In the genomic region with DNA sequence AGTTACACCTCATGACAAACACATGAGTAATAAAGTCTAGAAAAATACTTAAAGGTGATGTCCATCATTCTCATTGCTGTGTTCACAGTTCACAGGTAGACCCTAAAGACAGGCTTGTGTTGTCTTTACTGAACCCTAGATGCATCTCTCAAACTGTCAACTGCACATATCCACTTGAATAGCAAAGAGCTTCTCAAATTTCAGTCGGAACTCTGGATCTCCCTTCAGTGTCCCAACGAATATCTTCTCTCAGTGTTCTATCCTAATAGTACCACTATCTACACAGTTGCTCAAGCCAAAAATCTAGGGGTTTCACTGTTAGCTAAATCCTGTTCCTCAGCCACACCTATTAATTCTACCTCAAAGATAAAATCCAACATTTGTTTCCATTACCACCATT, we compare ENCODE assay signal across 8 cellular contexts. TPM values are rescaled to one million over a fixed set of nuclear protein-coding genes. Genes with fewer than 3 reads are reported as not detected.
DNase-seq lines count a peak whose midpoint lies in the region; ATAC-seq, FAIRE-seq and TF ChIP-seq lines count a peak whose summit lies in the region.

No MANE protein-coding gene starts in this region.

- DNase-seq in NCI-H2107 treated with DMSO at 0.1 percent for 48 hours (lab: John Stamatoyannopoulos, UW; ENCODE audit: unreplicated experiment) (peak; percentile 35), NCI-H2107 (lab: John Stamatoyannopoulos, UW) (no peak), PC-9 (peak in 1 of 2 experiments; percentile 35), fibroblast of lung (ENCODE audit: low read depth in 2 of 2) (peak in 1 of 2 donors; percentile 12), skeletal muscle cell (ENCODE audit: low read depth) (no peak), GM10248 (ENCODE audit: extremely low spot score) (no peak), H54 (ENCODE audit: insufficient read length, low spot score) (no peak)

- H3K9ac ChIP-seq in fibroblast of lung (ENCODE audit: insufficient read depth, low read length) = no peak overlapping the region

- FAIRE-seq in H54 (lab: Jason Lieb, UNC) = no peak

- H3K4me1 ChIP-seq in PC-9 (replicated peaks; ENCODE audit: insufficient read depth) (peaks cover 54% of the 10 kb centered on the region), fibroblast of lung (ENCODE audit: control insufficient read depth, extremely low read depth, insufficient read depth, low read length) (peaks cover 12% of the 10 kb centered on the region)

- intact Hi-C loops in PC-9 (cut with micrococcal nuclease; ENCODE audit: unreplicated experiment) = no loop called here

- H3K4me2 ChIP-seq in PC-9 (peak overlapping the region; percentile 100), fibroblast of lung (ENCODE audit: extremely low read depth, insufficient read depth, low read length) (peak overlapping the region; percentile 96)

- H3K79me2 ChIP-seq in PC-9 (ENCODE audit: low read depth) (peaks cover 64% of the 10 kb centered on the region), fibroblast of lung (ENCODE audit: control insufficient read depth, insufficient read depth, low read length) (peaks cover 52% of the 10 kb centered on the region)

- ATAC-seq in GM21723 (IDR thresholded peaks at IDR 0.05; ENCODE audit: unreplicated experiment) = no peak

- H3F3A ChIP-seq in PC-9 (ENCODE audit: insufficient read depth, low read depth) = peaks cover 40% of the 10 kb centered on the region

- no peak overlapping the region for H2AFZ ChIP-seq in PC-9
- no peak overlapping the region for H2AFZ ChIP-seq in fibroblast of lung (ENCODE audit: low read length)

- H3K27me3 ChIP-seq in PC-9 (ENCODE audit: insufficient read depth, low read depth) (no peaks in the 10 kb centered on the region), fibroblast of lung (ENCODE audit: control insufficient read depth, insufficient read depth, low read length) (no peaks in the 10 kb centered on the region)

- H3K4me3 ChIP-seq in PC-9 (peak overlapping the region; percentile 94), fibroblast of lung (replicated peaks in 1 of 4; ENCODE audit: control extremely low read depth in 1 of 4, insufficient read depth in 1 of 4, low read depth in 3 of 4, low read length in 4 of 4) (peak overlapping the region in 3 of 4 experiments; percentile 47 to 97 (median 76)), skeletal muscle cell (ENCODE audit: low read depth, low read length) (peak overlapping the region; percentile 64)

- H4K20me1 ChIP-seq in PC-9 (ENCODE audit: insufficient read depth) (peaks cover 39% of the 10 kb centered on the region), fibroblast of lung (ENCODE audit: control insufficient read depth, extremely low read depth, insufficient read depth, low read length) (no peaks in the 10 kb centered on the region)

- BruUV-seq in PC-9 (replicated peaks; lab: Mats Ljungman, UMichigan) = no TSS peak

- CTCF ChIA-PET in PC-9 (lab: Charles Lee) = interaction anchor here (0.5 kb wide), 2 partner anchors 246 to 1069 kb away, joined by 3 to 5 read pairs; no protein-coding TSS in a partner anchor
- CTCF ChIA-PET in GM10248 (lab: Yijun Ruan, JAX) = no interaction called here

- H3K36me3 ChIP-seq in PC-9 (ENCODE audit: low read depth) (peaks cover 20% of the 10 kb centered on the region), fibroblast of lung (ENCODE audit: control insufficient read depth, insufficient read depth, low read length) (no peaks in the 10 kb centered on the region)

- no peak for TF ChIP-seq CTCF in PC-9 (conservative IDR thresholded peaks at IDR 0.05)
- no peak for TF ChIP-seq CTCF in fibroblast of lung (conservative IDR thresholded peaks at IDR 0.05 in 1 of 2, IDR thresholded peaks at IDR 0.05 in 1 of 2; ENCODE audit: low read depth in 1 of 2, low read length in 2 of 2)
- no peak for TF ChIP-seq CTCF in GM10248 (IDR thresholded peaks at IDR 0.05; ENCODE audit: control extremely low read depth, extremely low read depth, low read depth, missing control alignments)

- H3K27ac ChIP-seq in PC-9 = peak overlapping the region; percentile 61
- H3K27ac ChIP-seq in fibroblast of lung (ENCODE audit: insufficient read depth, low read length) = no peak overlapping the region

- no peak for TF ChIP-seq POLR2A in H54 (IDR thresholded peaks at IDR 0.05; ENCODE audit: low read depth, low read length)

- H3K9me3 ChIP-seq in PC-9 (ENCODE audit: insufficient read depth, low read depth) = no peaks in the 10 kb centered on the region
- no peaks in the 10 kb centered on the region for H3K9me3 ChIP-seq in fibroblast of lung (ENCODE audit: control insufficient read depth, insufficient read depth, low read depth, low read length)

- POLR2A ChIA-PET in PC-9 (lab: Charles Lee; ENCODE audit: unreplicated experiment) (interaction anchor here (1.5 kb wide), 1 partner anchor 39 kb away, joined by 10 read pairs; a partner anchor contains a TSS), GM10248 (lab: Yijun Ruan, JAX) (interaction anchor here (1.0 kb wide), 1 partner anchor 38 kb away, joined by 4 read pairs; no protein-coding TSS in a partner anchor)

- no peaks in the 10 kb centered on the region for H3K9me2 ChIP-seq in PC-9 (ENCODE audit: insufficient read depth)

RNA-seq across cellular contexts. Expression of a gene that starts 50.6 kb away (rescaled TPM):
- total RNA-seq in PC-9 (2021) (16.2 and 23.7 TPM in 2 replicates), fibroblast of lung (10.0 and 12.4 TPM in 2 replicates)
- polyA plus RNA-seq in fibroblast of lung = 6.4 and 7.0 TPM in 2 replicates
- 9.2 and 12.2 TPM in 2 replicates for polyA plus RNA-seq in fibroblast of lung (2012)
- 0.71 and 0.93 TPM in 2 replicates for polyA minus RNA-seq in fibroblast of lung (ENCODE audit: low replicate concordance)
